ENCODE assay signal across 26 cellular contexts in the genomic region with DNA sequence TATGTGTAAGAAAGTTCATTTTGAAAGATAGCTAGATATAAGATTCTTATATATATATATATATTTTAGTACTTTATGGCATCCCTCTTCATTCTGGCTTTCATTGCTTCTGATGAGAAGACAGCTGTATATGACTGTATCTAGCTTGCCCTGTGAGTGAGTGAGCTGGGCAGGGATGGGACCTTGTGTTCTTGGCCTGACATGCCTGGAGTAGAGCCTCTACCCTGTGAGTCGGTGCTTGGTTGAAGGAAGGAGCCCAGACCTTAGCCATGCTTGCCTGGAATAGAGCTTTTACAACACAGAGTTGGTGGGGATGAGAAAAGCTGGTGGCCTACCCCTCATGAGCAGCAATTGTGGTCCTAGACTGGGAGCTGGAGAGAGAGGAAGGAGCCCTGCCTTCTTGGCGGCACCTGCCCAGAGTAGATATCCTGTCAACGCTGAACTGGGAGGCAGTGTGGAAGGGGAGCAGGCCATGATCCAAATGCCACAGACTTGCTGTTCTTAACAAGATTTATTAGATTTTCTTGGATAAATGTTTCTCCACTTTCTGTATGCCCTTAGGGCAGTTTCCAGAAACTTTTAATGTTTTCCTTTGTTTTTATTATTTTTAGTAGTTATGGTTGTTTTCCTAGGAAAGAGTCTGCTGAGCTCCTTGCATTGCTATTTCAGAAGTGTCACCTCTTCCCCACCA.
"Had no signal": no experiment of that assay in that cellular context is flagged by ENCODE, and none has a peak within 500 bp of the region (broad histone marks: within the 10 kb centered on the region; RNA-seq: fewer than 3 reads in every experiment).

No MANE protein-coding gene starts in this region.

- H3K4me3 ChIP-seq: esophagus muscularis mucosa, hepatocyte, lower lobe of right lung, right atrium auricular region, vagina had no signal

- H3K27ac ChIP-seq: esophagus muscularis mucosa, hepatocyte, lower lobe of right lung, right atrium auricular region, vagina had no signal

- H3K4me1 Mint-ChIP-seq: activated naive CD8-positive, alpha-beta T cell treated with anti-CD3 and anti-CD28 coated beads, Interleukin-2, amount 10 ng/mL, durations not matched to agents 7 days and 5 days; brain; nephron had no signal

- H3K27ac Mint-ChIP-seq: activated B cell treated with CpG ODN at 0.5 μM for 24 hours; activated CD4-positive, alpha-beta memory T cell treated with anti-CD3 and anti-CD28 coated beads for 36 hours; activated naive CD8-positive, alpha-beta T cell treated with anti-CD3 and anti-CD28 coated beads, Interleukin-2, amount 10 ng/mL, durations not matched to agents 7 days and 5 days; brain; nephron; progenitor cell of endocrine pancreas had no signal

- H3K9me3 ChIP-seq: esophagus muscularis mucosa, lower lobe of right lung, right atrium auricular region, vagina had no signal

- H3K4me1 ChIP-seq: lower lobe of right lung, right atrium auricular region, vagina had no signal

- H3K27me3 Mint-ChIP-seq: activated B cell treated with CpG ODN at 0.5 μM for 24 hours; activated CD4-positive, alpha-beta memory T cell treated with anti-CD3 and anti-CD28 coated beads for 36 hours; activated naive CD8-positive, alpha-beta T cell treated with anti-CD3 and anti-CD28 coated beads, Interleukin-2, amount 10 ng/mL, durations not matched to agents 7 days and 5 days; brain; progenitor cell of endocrine pancreas had no signal

- H3K27me3 ChIP-seq: esophagus muscularis mucosa, hepatocyte, right atrium auricular region, vagina had no signal

- H3K79me2 ChIP-seq: hepatocyte had no signal

- H2AFZ ChIP-seq: hepatocyte had no signal

- H3K9me3 Mint-ChIP-seq: nephron had no signal

- DNase-seq: activated B cell treated with CpG ODN at 0.5 μM for 24 hours; activated CD4-positive, alpha-beta memory T cell treated with anti-CD3 and anti-CD28 coated beads for 36 hours; activated CD4-positive, alpha-beta T cell treated with anti-CD3 and anti-CD28 coated beads for 4 hours; activated naive CD4-positive, alpha-beta T cell; activated naive CD8-positive, alpha-beta T cell treated with anti-CD3 and anti-CD28 coated beads, Interleukin-2, amount 10 ng/mL, durations not matched to agents 7 days and 5 days; amygdala; cerebellar nuclear complex; effector CD4-positive, alpha-beta T cell; islet precursor cell; left colon; lower lobe of right lung; midbrain; occipital lobe; stimulated activated CD4-positive, alpha-beta T cell treated with anti-CD3 and anti-CD28 coated beads, Interleukin-12 subunit alpha, Interleukin-12 subunit beta, amount 100 ng/mL, for 4 hours; stimulated activated CD4-positive, alpha-beta T cell treated with anti-CD3 and anti-CD28 coated beads, Interleukin-2, amount 100 ng/mL, for 24 hours; stimulated activated naive CD4-positive, alpha-beta T cell treated with Interleukin-2 at 50 U/mL for 16 hours; T-helper 1 cell; T-helper 9 cell; trophoblast cell had no signal

- H3K4me2 ChIP-seq: hepatocyte had no signal

- H3K4me3 Mint-ChIP-seq: activated B cell treated with CpG ODN at 0.5 μM for 24 hours; activated CD4-positive, alpha-beta memory T cell treated with anti-CD3 and anti-CD28 coated beads for 36 hours; activated naive CD8-positive, alpha-beta T cell treated with anti-CD3 and anti-CD28 coated beads, Interleukin-2, amount 10 ng/mL, durations not matched to agents 7 days and 5 days; brain; nephron had no signal
